ENCODE assay signal across 12 cellular contexts in the genomic region with DNA sequence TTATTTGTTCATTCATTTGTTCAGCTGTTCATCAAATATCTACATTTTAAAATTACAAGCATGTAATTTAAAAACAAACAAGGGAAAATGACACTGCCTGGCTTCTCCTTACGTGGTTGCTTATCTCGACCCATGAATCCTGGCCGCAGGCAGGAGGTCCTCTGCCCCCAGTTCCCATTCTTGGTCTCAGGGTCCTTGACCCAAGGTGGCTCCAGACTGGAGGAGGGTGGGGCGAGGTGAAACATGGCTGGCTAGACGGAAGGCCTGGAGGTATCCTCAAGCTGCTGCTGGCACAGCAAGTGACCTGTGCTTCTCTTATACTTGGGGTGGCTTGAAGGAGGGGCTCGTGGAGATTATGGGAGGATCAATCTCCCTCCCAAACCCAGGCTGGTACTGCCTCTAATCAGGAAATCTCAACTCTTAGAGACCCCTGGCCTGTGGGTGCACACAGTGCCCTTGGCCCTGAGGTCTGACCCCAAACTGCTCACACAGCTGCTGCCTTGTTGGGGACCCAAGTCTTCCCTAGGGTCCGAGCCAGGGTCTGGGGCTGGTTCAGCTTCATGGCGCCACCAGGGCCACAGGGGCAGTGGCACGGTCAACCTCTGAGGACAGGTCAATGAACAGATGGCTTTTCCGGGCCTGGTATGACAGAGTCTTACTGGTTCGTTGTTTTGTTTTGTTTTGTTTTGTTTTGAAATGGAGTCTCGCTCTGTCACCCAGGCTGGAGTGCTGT.
"Had no signal": no experiment of that assay in that cellular context is flagged by ENCODE, and none has a peak within 500 bp of the region (broad histone marks: within the 10 kb centered on the region; RNA-seq: fewer than 3 reads in every experiment).

No MANE protein-coding gene starts in this region.

- H3K9me3 Mint-ChIP-seq: activated T-helper 17 cell treated with anti-CD3 and anti-CD28 coated beads, Interleukin-2, amount 50 U/mL, for 72 hours; natural killer cell; stimulated activated naive CD8-positive, alpha-beta T cell treated with anti-CD3 and anti-CD28 coated beads, Interleukin-15, Interleukin-2, amounts not matched to agents 100 ng/mL and 50 ng/mL, for 24 hours; T-helper 2 cell treated with Interferon-gamma antibody and Interleukin-4, amounts not matched to agents 5 μg/mL and 100 μg/mL, for 36 hours; type B pancreatic cell had no signal

- H3K27me3 ChIP-seq: hepatocyte had no signal

- H3K9me3 ChIP-seq: left ventricle myocardium inferior, psoas muscle had no signal

- H3K27me3 Mint-ChIP-seq: type B pancreatic cell had no signal

- H3K4me1 Mint-ChIP-seq: activated T-helper 17 cell treated with anti-CD3 and anti-CD28 coated beads, Interleukin-2, amount 50 U/mL, for 72 hours had no signal

- H3K4me3 ChIP-seq: hepatocyte had no signal

- H3K36me3 ChIP-seq: left ventricle myocardium inferior had no signal

- H3K27ac Mint-ChIP-seq: activated T-helper 17 cell treated with anti-CD3 and anti-CD28 coated beads, Interleukin-2, amount 50 U/mL, for 72 hours; natural killer cell; stimulated activated naive CD8-positive, alpha-beta T cell treated with anti-CD3 and anti-CD28 coated beads, Interleukin-15, Interleukin-2, amounts not matched to agents 100 ng/mL and 50 ng/mL, for 24 hours; T-helper 2 cell treated with Interferon-gamma antibody and Interleukin-4, amounts not matched to agents 5 μg/mL and 100 μg/mL, for 36 hours; type B pancreatic cell had no signal

- H3K4me3 Mint-ChIP-seq: activated T-helper 17 cell treated with anti-CD3 and anti-CD28 coated beads, Interleukin-2, amount 50 U/mL, for 72 hours; type B pancreatic cell had no signal

- DNase-seq: activated naive CD4-positive, alpha-beta T cell treated with anti-CD3 and anti-CD28 coated beads, Interleukin-2, amount 50 U/mL, for 16 hours; activated T-cell treated with anti-CD3 and anti-CD28 coated beads for 4 hours; amniotic stem cell; left ventricle myocardium inferior; natural killer cell; psoas muscle had no signal

- H3K36me3 Mint-ChIP-seq: natural killer cell, type B pancreatic cell had no signal

- H3K27ac ChIP-seq: hepatocyte, left ventricle myocardium inferior, psoas muscle had no signal

- ATAC-seq: activated CD4-positive, CD25-positive, alpha-beta regulatory T cell treated with anti-CD3 and anti-CD28 coated beads, Interleukin-2, amount 50 U/mL, for 24 hours; activated T-helper 17 cell treated with anti-CD3 and anti-CD28 coated beads, Interleukin-2, amount 50 U/mL, for 72 hours had no signal
